Comparison of ENCODE assay signal across 18 cellular contexts in the genomic region with DNA sequence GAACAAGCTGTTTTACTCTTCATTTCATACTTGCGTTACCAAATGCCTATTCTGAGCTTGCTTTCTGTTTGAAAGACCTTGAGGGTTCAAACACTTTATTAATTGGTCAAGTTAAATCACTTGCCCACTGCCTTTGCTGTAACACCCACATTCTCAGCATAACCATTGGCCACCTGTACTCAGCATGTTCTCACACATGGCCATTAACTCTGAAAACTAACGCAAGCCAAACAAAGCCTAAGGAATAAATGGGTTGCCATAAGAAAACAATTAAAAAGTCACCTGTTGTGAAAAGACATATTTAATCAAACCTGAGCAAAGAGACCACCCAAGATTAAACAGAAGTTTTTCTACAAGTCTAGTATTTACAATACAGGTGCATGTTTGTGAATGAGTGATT.
"Had no signal": no experiment of that assay in that cellular context is flagged by ENCODE, and none has a peak within 500 bp of the region (broad histone marks: within the 10 kb centered on the region; RNA-seq: fewer than 3 reads in every experiment).

No MANE protein-coding gene starts in this region.

- H3K36me3 ChIP-seq: sigmoid colon, stomach, thyroid gland had no signal

- H3K27ac Mint-ChIP-seq: memory B cell; natural killer cell; stimulated activated effector memory CD8-positive, alpha-beta T cell treated with anti-CD3 and anti-CD28 coated beads, Interleukin-12 subunit alpha, Interleukin-12 subunit beta, amount 100 ng/mL, for 72 hours; type B pancreatic cell had no signal

- H3K27ac ChIP-seq: dorsolateral prefrontal cortex, parathyroid adenoma, psoas muscle, sigmoid colon, stomach, thyroid gland had no signal

- ATAC-seq: natural killer cell; psoas muscle; right cardiac atrium; stimulated activated effector memory CD8-positive, alpha-beta T cell treated with anti-CD3 and anti-CD28 coated beads, Interleukin-12 subunit alpha, Interleukin-12 subunit beta, amount 100 ng/mL, for 72 hours had no signal

- H3K27me3 ChIP-seq: dorsolateral prefrontal cortex, sigmoid colon, stomach, thyroid gland had no signal

- H3K36me3 Mint-ChIP-seq: memory B cell; natural killer cell; stimulated activated effector memory CD8-positive, alpha-beta T cell treated with anti-CD3 and anti-CD28 coated beads, Interleukin-12 subunit alpha, Interleukin-12 subunit beta, amount 100 ng/mL, for 72 hours; type B pancreatic cell had no signal

- H3K9me3 ChIP-seq: psoas muscle, sigmoid colon, stomach, thyroid gland had no signal

- H3K27me3 Mint-ChIP-seq: type B pancreatic cell had no signal

- H3K4me1 Mint-ChIP-seq: memory B cell; natural killer cell; stimulated activated effector memory CD8-positive, alpha-beta T cell treated with anti-CD3 and anti-CD28 coated beads, Interleukin-12 subunit alpha, Interleukin-12 subunit beta, amount 100 ng/mL, for 72 hours had no signal

- H3K4me1 ChIP-seq: parathyroid adenoma, psoas muscle, sigmoid colon, stomach, thyroid gland had no signal

- H3K4me3 ChIP-seq: dorsolateral prefrontal cortex, lung, psoas muscle, sigmoid colon, stomach, thyroid gland had no signal

- H3K9ac ChIP-seq: parathyroid adenoma had no signal

- H3K9me3 Mint-ChIP-seq: natural killer cell, type B pancreatic cell had no signal

- DNase-seq: cortex of kidney; dorsolateral prefrontal cortex; effector CD4-positive, alpha-beta T cell; hypothalamus; natural killer cell; psoas muscle; right cardiac atrium; sigmoid colon; stimulated activated CD4-positive, alpha-beta T cell treated with anti-CD3 and anti-CD28 coated beads, Interleukin-2, amount 100 ng/mL, for 24 hours; stimulated activated CD4-positive, alpha-beta T cell treated with anti-CD3 and anti-CD28 coated beads, Interleukin-4, amount 100 ng/mL, for 24 hours; stimulated activated naive CD4-positive, alpha-beta T cell treated with Interleukin-2 at 50 U/mL for 16 hours; stomach; thyroid gland had no signal

- H3K4me3 Mint-ChIP-seq: memory B cell; natural killer cell; stimulated activated effector memory CD8-positive, alpha-beta T cell treated with anti-CD3 and anti-CD28 coated beads, Interleukin-12 subunit alpha, Interleukin-12 subunit beta, amount 100 ng/mL, for 72 hours; type B pancreatic cell had no signal
